In the genomic region with DNA sequence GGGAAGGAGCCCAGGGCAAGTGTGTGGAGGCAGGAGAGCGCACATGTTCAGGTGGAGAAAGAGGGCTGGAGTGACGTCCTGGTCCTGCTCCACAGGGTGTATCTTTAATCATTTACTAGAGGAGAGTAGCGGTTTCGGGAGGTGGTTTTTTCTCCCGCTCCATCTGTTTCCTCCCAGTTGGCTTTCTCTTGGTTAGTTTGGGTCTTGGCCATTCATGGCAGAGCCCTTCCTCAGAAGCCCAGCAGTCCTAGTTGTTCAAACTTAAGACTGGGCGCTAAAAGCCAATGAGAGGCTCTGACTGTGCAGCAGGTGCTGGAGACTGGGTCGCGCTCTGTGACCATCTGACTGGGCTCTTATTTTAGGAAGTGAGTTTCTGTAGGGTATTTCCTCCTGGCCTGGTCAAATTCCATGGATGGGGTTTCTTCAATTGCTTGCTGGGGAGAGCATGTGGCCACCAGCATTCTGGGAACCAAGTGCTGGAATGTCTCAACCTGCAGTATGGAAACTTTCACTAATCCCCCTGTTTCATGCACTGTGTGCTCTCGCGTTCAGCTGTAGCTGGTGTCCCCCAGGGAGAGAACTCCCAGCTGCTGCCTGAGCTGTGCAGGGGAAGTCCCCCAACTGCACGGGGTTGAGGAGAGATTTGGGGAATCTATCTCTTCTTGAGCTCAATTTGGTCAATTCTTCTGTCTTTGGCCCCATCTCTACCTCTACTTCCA, we compare ENCODE assay signal across 17 cellular contexts. TPM values are rescaled to one million over a fixed set of nuclear protein-coding genes. Genes with fewer than 3 reads are reported as not detected.
DNase-seq lines count a peak whose midpoint lies in the region; ATAC-seq and TF ChIP-seq lines count a peak whose summit lies in the region.
"Had no signal": no experiment of that assay in that cellular context is flagged by ENCODE, and none has a peak within 500 bp of the region (broad histone marks: within the 10 kb centered on the region; RNA-seq: fewer than 3 reads in every experiment).

No MANE protein-coding gene starts in this region.

- H3K4me1 ChIP-seq in left ventricle myocardium inferior (peaks cover 35% of the 10 kb centered on the region), ascending aorta (no peaks in the 10 kb centered on the region)
- H3K4me1 ChIP-seq: A549, Peyer's patch had no signal

- ATAC-seq in Right ventricle myocardium superior (ENCODE audit: poor library complexity) (no peak), HG02623 (IDR thresholded peaks at IDR 0.05; ENCODE audit: unreplicated experiment) (no peak)
- ATAC-seq: A549 had no signal

- TF ChIP-seq CTCF in left ventricle myocardium inferior (IDR thresholded peaks at IDR 0.05; ENCODE audit: borderline replicate concordance) (no peak), ascending aorta (IDR thresholded peaks at IDR 0.05) (no peak)

- no peaks in the 10 kb centered on the region for H3K36me3 ChIP-seq in left ventricle myocardium inferior
- no peaks in the 10 kb centered on the region for H3K36me3 ChIP-seq in ascending aorta
- H3K36me3 ChIP-seq: neural progenitor cell, Peyer's patch had no signal

- peak overlapping the region; percentile 91 for H3K27ac ChIP-seq in left ventricle myocardium inferior (replicated peaks)
- H3K27ac ChIP-seq in ascending aorta = no peak overlapping the region
- H3K27ac ChIP-seq: A549, neural progenitor cell, Peyer's patch had no signal

- DNase-seq in left ventricle myocardium inferior (no peak), Right ventricle myocardium superior (no peak), SW480 (ENCODE audit: low spot score) (peak; percentile 22), left kidney (ENCODE audit: low read depth, low spot score) (peak; percentile 66), NCI-H1417 treated with DMSO at 0.1 percent for 48 hours (lab: John Stamatoyannopoulos, UW) (no peak), NCI-H2227 (lab: John Stamatoyannopoulos, UW; ENCODE audit: unreplicated experiment) (no peak), ascending aorta (ENCODE audit: low spot score in 2 of 2) (no peak)
- DNase-seq: activated effector memory CD4-positive, alpha-beta T cell treated with Interleukin-2 at 50 U/mL for 16 hours; foreskin melanocyte; NCI-H187; Peyer's patch; stimulated activated CD4-positive, alpha-beta T cell treated with anti-CD3 and anti-CD28 coated beads, Interleukin-4, amount 100 ng/mL, for 4 hours; trophoblast cell had no signal

- H3K4me3 ChIP-seq in left ventricle myocardium inferior (no peak overlapping the region), ascending aorta (no peak overlapping the region)
- H3K4me3 ChIP-seq: A549, neural progenitor cell, Peyer's patch had no signal

- intact Hi-C loops in left ventricle myocardium inferior (cut with micrococcal nuclease) = no loop called here
- intact Hi-C loops in Right ventricle myocardium superior (cut with DNase I) = no loop called here
- intact Hi-C loops in ascending aorta (cut with DNase I) = no loop called here

- H3K27me3 ChIP-seq in left ventricle myocardium inferior (ENCODE audit: low read depth) (no peaks in the 10 kb centered on the region), ascending aorta (no peaks in the 10 kb centered on the region)
- H3K27me3 ChIP-seq: neural progenitor cell, Peyer's patch had no signal

- no peaks in the 10 kb centered on the region for H3K9me3 ChIP-seq in left ventricle myocardium inferior (replicated peaks)
- H3K9me3 ChIP-seq in ascending aorta = no peaks in the 10 kb centered on the region
- H3K9me3 ChIP-seq: A549, Peyer's patch had no signal

RNA-seq across cellular contexts. Expression of a gene that starts 27.4 kb away (rescaled TPM):
- 305 TPM for total RNA-seq in left ventricle myocardium inferior
- 156 TPM for total RNA-seq in Right ventricle myocardium superior
- 109 TPM for total RNA-seq in ascending aorta
- total RNA-seq: T-helper 1 cell treated with Interleukin-12 subunit alpha and Interleukin-12 subunit beta and Interleukin-4 antibody, amounts not matched to agents 30 ng/mL and 1 ng/mL, for 36 hours had no signal

Comparison
In these comparisons a context has a peak if more than half of its experiments do, and no peak if none do; other contexts are left out.
1. DNase-seq: peak in SW480 (single experiment) and left kidney (single experiment); none in left ventricle myocardium inferior (single experiment), Right ventricle myocardium superior (single experiment), NCI-H1417 treated with DMSO at 0.1 percent for 48 hours (single experiment), NCI-H2227 (single experiment) and ascending aorta (0 of 2).